Comparison of ENCODE assay signal across 19 cellular contexts in genomic region chr20:38061109-38061508, GRCh38. TPM values are rescaled to one million over a fixed set of nuclear protein-coding genes. Genes with fewer than 3 reads are reported as not detected.
DNase-seq lines count a peak whose midpoint lies in the region; ATAC-seq and TF ChIP-seq lines count a peak whose summit lies in the region.
"Had no signal": no experiment of that assay in that cellular context is flagged by ENCODE, and none has a peak within 500 bp of the region (broad histone marks: within the 10 kb centered on the region; RNA-seq: fewer than 3 reads in every experiment).

No MANE protein-coding gene starts in this region.

- no peaks in the 10 kb centered on the region for H3K27me3 Mint-ChIP-seq in activated T-helper 17 cell treated with anti-CD3 and anti-CD28 coated beads, Interleukin-2, amount 50 U/mL, for 72 hours
- H3K27me3 Mint-ChIP-seq: CD4-positive, CD25-positive, alpha-beta regulatory T cell had no signal

- no peak overlapping the region for H3K4me3 Mint-ChIP-seq in activated T-helper 17 cell treated with anti-CD3 and anti-CD28 coated beads, Interleukin-2, amount 50 U/mL, for 72 hours
- H3K4me3 Mint-ChIP-seq: CD4-positive, CD25-positive, alpha-beta regulatory T cell had no signal

- no peak overlapping the region for H3K27ac Mint-ChIP-seq in activated T-helper 17 cell treated with anti-CD3 and anti-CD28 coated beads, Interleukin-2, amount 50 U/mL, for 72 hours
- H3K27ac Mint-ChIP-seq: CD4-positive, CD25-positive, alpha-beta regulatory T cell had no signal

- no peak for TF ChIP-seq CTCF in GM20000 (IDR thresholded peaks at IDR 0.05; ENCODE audit: extremely low read depth, missing control alignments)

- peaks cover 11% of the 10 kb centered on the region for H3K4me1 Mint-ChIP-seq in activated T-helper 17 cell treated with anti-CD3 and anti-CD28 coated beads, Interleukin-2, amount 50 U/mL, for 72 hours

- peaks cover 24% of the 10 kb centered on the region for H3K36me3 Mint-ChIP-seq in activated T-helper 17 cell treated with anti-CD3 and anti-CD28 coated beads, Interleukin-2, amount 50 U/mL, for 72 hours (ENCODE audit: low read depth)

- DNase-seq in GM20000 (ENCODE audit: low spot score) (peak; percentile 12), UCSD-AML1 (lab: John Stamatoyannopoulos, UW; ENCODE audit: unreplicated experiment) (no peak), Right ventricle myocardium inferior (ENCODE audit: missing footprints) (no peak)
- DNase-seq in stimulated activated CD4-positive, alpha-beta T cell treated with anti-CD3 and anti-CD28 coated beads, Interleukin-1b, Interleukin-23, amount 100 ng/mL, for 48 hours, result no peak
- no peak for DNase-seq in NK-92 treated with Interleukin-12 subunit alpha and Interleukin-12 subunit beta, amount 100 ng/mL, for 24 hours (lab: John Stamatoyannopoulos, UW)
- DNase-seq: ACHN; AML-193; Caco-2; CD4-positive, CD25-positive, alpha-beta regulatory T cell; DMS53; KBM-7; NCI-H1436 treated with DMSO at 0.1 percent for 48 hours; NCI-H2081 treated with DMSO at 0.1 percent for 48 hours; NCI-H510A; NCI-H774; Peyer's patch; SIG-M5 had no signal

- no peaks in the 10 kb centered on the region for H3K9me3 Mint-ChIP-seq in activated T-helper 17 cell treated with anti-CD3 and anti-CD28 coated beads, Interleukin-2, amount 50 U/mL, for 72 hours
- H3K9me3 Mint-ChIP-seq: CD4-positive, CD25-positive, alpha-beta regulatory T cell had no signal

- peak; percentile 49 for ATAC-seq in HG03354 (IDR thresholded peaks at IDR 0.05; ENCODE audit: poor library complexity, severe bottlenecking, unreplicated experiment)
- peak; percentile 65 for ATAC-seq in activated T-helper 17 cell treated with anti-CD3 and anti-CD28 coated beads, Interleukin-2, amount 50 U/mL, for 72 hours (replicated peaks)
- no peak for ATAC-seq in Right ventricle myocardium inferior

- intact Hi-C loops in Right ventricle myocardium inferior (cut with DNase I), result no loop called here

RNA-seq across cellular contexts. Expression of gene RPRD1B, which starts 27.6 kb away (rescaled TPM):
- total RNA-seq in activated T-helper 17 cell treated with anti-CD3 and anti-CD28 coated beads, Interleukin-2, amount 50 U/mL, for 72 hours, result 10 to 100 TPM; 37.9 to 46.0 TPM
- total RNA-seq in Right ventricle myocardium inferior, result 84.7 TPM

RNA-seq across cellular contexts. Expression of gene TTI1, which starts 27.9 kb away (rescaled TPM):
- total RNA-seq in activated T-helper 17 cell treated with anti-CD3 and anti-CD28 coated beads, Interleukin-2, amount 50 U/mL, for 72 hours, result 10 to 100 TPM; 33.0 to 40.5 TPM
- 12.4 TPM for total RNA-seq in Right ventricle myocardium inferior
